In the genomic region with DNA sequence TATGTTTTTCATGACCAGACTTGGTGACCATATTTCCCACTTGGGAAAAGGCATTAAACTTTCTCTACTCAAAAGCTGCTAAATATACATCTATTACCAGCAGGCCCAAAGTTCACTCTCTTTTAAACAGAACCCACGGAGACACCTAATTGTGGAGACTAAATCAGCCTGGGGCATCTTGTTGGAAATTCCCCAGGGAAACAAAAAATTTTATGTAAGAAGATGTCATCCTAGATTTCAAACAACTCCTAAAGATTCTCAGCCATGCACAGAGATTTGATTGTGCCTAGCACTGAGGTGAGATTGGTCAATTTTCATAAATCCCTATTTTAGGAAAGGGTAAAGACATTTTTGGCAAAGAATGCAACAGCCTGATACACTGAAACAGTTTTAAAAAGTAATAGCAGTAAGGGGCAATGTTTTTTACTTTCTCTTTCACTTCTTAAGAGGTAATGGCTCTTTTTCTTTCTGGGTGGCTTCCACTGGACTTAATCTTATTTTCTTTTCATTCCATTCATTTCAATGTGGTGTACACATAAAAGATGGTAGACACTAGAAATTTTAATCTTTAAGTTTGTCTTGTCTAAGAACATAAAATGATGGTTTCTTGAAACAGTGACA, we compare ENCODE assay signal across 11 cellular contexts. TPM values are rescaled to one million over a fixed set of nuclear protein-coding genes. Genes with fewer than 3 reads are reported as not detected.
DNase-seq lines count a peak whose midpoint lies in the region; ATAC-seq and TF ChIP-seq lines count a peak whose summit lies in the region.
"Had no signal": no experiment of that assay in that cellular context is flagged by ENCODE, and none has a peak within 500 bp of the region (broad histone marks: within the 10 kb centered on the region; RNA-seq: fewer than 3 reads in every experiment).

No MANE protein-coding gene starts in this region.

- CTCF ChIA-PET in OCI-LY7 (lab: Charles Lee; ENCODE audit: unreplicated experiment): no interaction called here
- CTCF ChIA-PET in naive thymus-derived CD4-positive, alpha-beta T cell (lab: Charles Lee): no interaction called here

- H3K36me3 ChIP-seq in OCI-LY7 (ENCODE audit: insufficient read depth, low read length): no peaks in the 10 kb centered on the region
- H3K36me3 ChIP-seq in naive thymus-derived CD4-positive, alpha-beta T cell (ENCODE audit: control insufficient read depth in 2 of 3, insufficient read depth in 3 of 3, low read length in 3 of 3): no peaks in the 10 kb centered on the region

- no TSS peak for BruUV-seq in OCI-LY7 (replicated peaks; lab: Mats Ljungman, UMichigan)

- intact Hi-C loops in OCI-LY7 (cut with micrococcal nuclease; ENCODE audit: unreplicated experiment) (no loop called here), left ventricle myocardium superior (cut with micrococcal nuclease) (no loop called here)
- intact Hi-C loops in naive thymus-derived CD4-positive, alpha-beta T cell (cut with micrococcal nuclease): no loop called here

- no peaks in the 10 kb centered on the region for H3K79me2 ChIP-seq in OCI-LY7 (ENCODE audit: insufficient read depth, low read depth, low read length)

- DNase-seq in DMS53 (lab: John Stamatoyannopoulos, UW): peak; percentile 10
- DNase-seq in DMS53 treated with DMSO at 0.1 percent for 48 hours (lab: John Stamatoyannopoulos, UW; ENCODE audit: unreplicated experiment): no peak
- no peak for DNase-seq in OCI-LY7 (ENCODE audit: low spot score)
- peak in 2 of 9 donors; percentile 1 to 10 for DNase-seq in naive thymus-derived CD4-positive, alpha-beta T cell
- DNase-seq in NCI-H1436 (lab: John Stamatoyannopoulos, UW): no peak
- no peak for DNase-seq in left ventricle myocardium superior
- DNase-seq in erythroblast (lab: John Stamatoyannopoulos, UW): no peak

- no peak overlapping the region for H3K27ac ChIP-seq in OCI-LY7 (ENCODE audit: low read depth, low read length, poor library complexity, severe bottlenecking)
- no peak overlapping the region for H3K27ac ChIP-seq in naive thymus-derived CD4-positive, alpha-beta T cell (ENCODE audit: low read depth, low read length)
- H3K27ac ChIP-seq: 22Rv1 had no signal

- H3K4me3 Mint-ChIP-seq in naive thymus-derived CD4-positive, alpha-beta T cell: peak overlapping the region; percentile 17 to 88 (median 84)

- H3K4me1 ChIP-seq in OCI-LY7 (ENCODE audit: insufficient read depth, low read length, poor library complexity, severe bottlenecking): no peaks in the 10 kb centered on the region
- peaks cover 0 to 4% of the 10 kb centered on the region in 2 donors for H3K4me1 ChIP-seq in naive thymus-derived CD4-positive, alpha-beta T cell (ENCODE audit: control insufficient read depth in 2 of 2, insufficient read depth in 2 of 2, low read length in 2 of 2)

- POLR2A ChIA-PET in OCI-LY7 (lab: Charles Lee): no interaction called here
- POLR2A ChIA-PET in naive thymus-derived CD4-positive, alpha-beta T cell (lab: Charles Lee): no interaction called here

- H3K4me1 Mint-ChIP-seq in naive thymus-derived CD4-positive, alpha-beta T cell: peaks cover 0 to 18% (median 11%) of the 10 kb centered on the region in 7 donors

- no peak overlapping the region for H3K4me3 ChIP-seq in OCI-LY7 (ENCODE audit: low read depth, low read length, poor library complexity, severe bottlenecking)
- H3K4me3 ChIP-seq in naive thymus-derived CD4-positive, alpha-beta T cell (ENCODE audit: low read length): peak overlapping the region; percentile 29

- H2AFZ ChIP-seq in OCI-LY7 (ENCODE audit: low read length): no peak overlapping the region

- H3K9me3 Mint-ChIP-seq in naive thymus-derived CD4-positive, alpha-beta T cell: peaks cover 0 to 4% (median 0%) of the 10 kb centered on the region in 11 donors

- no peaks in the 10 kb centered on the region for H3K9me3 ChIP-seq in OCI-LY7 (ENCODE audit: low read length)
- H3K9me3 ChIP-seq in naive thymus-derived CD4-positive, alpha-beta T cell (ENCODE audit: control insufficient read depth in 2 of 3, low read length in 3 of 3): no peaks in the 10 kb centered on the region

- peak overlapping the region in 7 of 9 donors; percentile 4 to 89 (median 68) for H3K27ac Mint-ChIP-seq in naive thymus-derived CD4-positive, alpha-beta T cell

- no peaks in the 10 kb centered on the region for H3K27me3 ChIP-seq in naive thymus-derived CD4-positive, alpha-beta T cell (ENCODE audit: control insufficient read depth in 2 of 2, insufficient read depth in 2 of 2, low read length in 2 of 2)

- TF ChIP-seq POLR2A in erythroblast (IDR thresholded peaks at IDR 0.05; ENCODE audit: low read length): no peak

- no peaks in the 10 kb centered on the region for H3K9me2 ChIP-seq in OCI-LY7 (ENCODE audit: insufficient read depth, low read length)

- H3K4me2 ChIP-seq in OCI-LY7 (ENCODE audit: low read length): 0 out of 2 replicates have a peak overlapping the region, but pooled peaks have one; percentile 4

- H3K36me3 Mint-ChIP-seq in naive thymus-derived CD4-positive, alpha-beta T cell: peaks cover 0 to 4% (median 0%) of the 10 kb centered on the region in 5 donors

- H3K27me3 Mint-ChIP-seq in naive thymus-derived CD4-positive, alpha-beta T cell: peaks cover 0 to 15% (median 4%) of the 10 kb centered on the region in 5 donors

- ATAC-seq in GM21619 (IDR thresholded peaks at IDR 0.05; ENCODE audit: unreplicated experiment) (peak; percentile 61), left ventricle myocardium superior (no peak)
- no peak for ATAC-seq in naive thymus-derived CD4-positive, alpha-beta T cell

- no peaks in the 10 kb centered on the region for H4K20me1 ChIP-seq in OCI-LY7 (ENCODE audit: insufficient read depth, low read length)

- TF ChIP-seq CTCF in OCI-LY7 (conservative IDR thresholded peaks at IDR 0.05; ENCODE audit: low read length): no peak

RNA-seq across cellular contexts. Expression of a gene that starts 9.6 kb away (rescaled TPM):
- total RNA-seq in OCI-LY7 (2014; rRNA removed; shearing (Covaris generic)): not detected in 2 replicates
- total RNA-seq in OCI-LY7 (2022) (not detected in 2 replicates), left ventricle myocardium superior (not detected)
- total RNA-seq in naive thymus-derived CD4-positive, alpha-beta T cell: not detected
- polyA plus RNA-seq in naive thymus-derived CD4-positive, alpha-beta T cell: not detected
- total RNA-seq: mesenteric fat pad, ureter had no signal

RNA-seq across cellular contexts. Expression of a gene that starts 23.3 kb away (rescaled TPM):
- total RNA-seq in OCI-LY7 (2014; rRNA removed; shearing (Covaris generic)): not detected in 2 replicates
- total RNA-seq in OCI-LY7 (2022) (not detected in 2 replicates), left ventricle myocardium superior (not detected)
- total RNA-seq in naive thymus-derived CD4-positive, alpha-beta T cell: not detected
- not detected for polyA plus RNA-seq in naive thymus-derived CD4-positive, alpha-beta T cell
- total RNA-seq: mesenteric fat pad, ureter had no signal

RNA-seq across cellular contexts. Expression of a gene that starts 27.3 kb away (rescaled TPM):
- total RNA-seq in OCI-LY7 (2014; rRNA removed; shearing (Covaris generic)): not detected in 2 replicates
- total RNA-seq in OCI-LY7 (2022): not detected in 2 replicates
- total RNA-seq in naive thymus-derived CD4-positive, alpha-beta T cell: not detected
- polyA plus RNA-seq in naive thymus-derived CD4-positive, alpha-beta T cell: not detected
- not detected for total RNA-seq in left ventricle myocardium superior

RNA-seq across cellular contexts. Expression of a gene that starts 35.2 kb away (rescaled TPM):
- total RNA-seq in OCI-LY7 (2014; rRNA removed; shearing (Covaris generic)): not detected in 2 replicates
- total RNA-seq in OCI-LY7 (2022) (not detected in 2 replicates), left ventricle myocardium superior (not detected)
- not detected for total RNA-seq in naive thymus-derived CD4-positive, alpha-beta T cell
- not detected for polyA plus RNA-seq in naive thymus-derived CD4-positive, alpha-beta T cell
- total RNA-seq: ureter had no signal

RNA-seq across cellular contexts. Expression of a gene that starts 39.1 kb away (rescaled TPM):
- not detected in 2 replicates for total RNA-seq in OCI-LY7 (2014; rRNA removed; shearing (Covaris generic))
- not detected in 2 replicates for total RNA-seq in OCI-LY7 (2022)
- not detected for total RNA-seq in naive thymus-derived CD4-positive, alpha-beta T cell
- polyA plus RNA-seq in naive thymus-derived CD4-positive, alpha-beta T cell: not detected
- total RNA-seq in left ventricle myocardium superior: not detected
- total RNA-seq: mesenteric fat pad, ureter had no signal
